Comparison of ENCODE assay signal across 1 cellular context in genomic region chr17:78421534-78422266, GRCh38.
TF ChIP-seq lines count a peak whose summit lies in the region.

No MANE protein-coding gene starts in this region.

TF ChIP-seq in HepG2, 621 proteins besides CTCF, POLR2A, EP300 and RAD21 (continued from another document and continues in another):
- TF ChIP-seq, protein P1, sequence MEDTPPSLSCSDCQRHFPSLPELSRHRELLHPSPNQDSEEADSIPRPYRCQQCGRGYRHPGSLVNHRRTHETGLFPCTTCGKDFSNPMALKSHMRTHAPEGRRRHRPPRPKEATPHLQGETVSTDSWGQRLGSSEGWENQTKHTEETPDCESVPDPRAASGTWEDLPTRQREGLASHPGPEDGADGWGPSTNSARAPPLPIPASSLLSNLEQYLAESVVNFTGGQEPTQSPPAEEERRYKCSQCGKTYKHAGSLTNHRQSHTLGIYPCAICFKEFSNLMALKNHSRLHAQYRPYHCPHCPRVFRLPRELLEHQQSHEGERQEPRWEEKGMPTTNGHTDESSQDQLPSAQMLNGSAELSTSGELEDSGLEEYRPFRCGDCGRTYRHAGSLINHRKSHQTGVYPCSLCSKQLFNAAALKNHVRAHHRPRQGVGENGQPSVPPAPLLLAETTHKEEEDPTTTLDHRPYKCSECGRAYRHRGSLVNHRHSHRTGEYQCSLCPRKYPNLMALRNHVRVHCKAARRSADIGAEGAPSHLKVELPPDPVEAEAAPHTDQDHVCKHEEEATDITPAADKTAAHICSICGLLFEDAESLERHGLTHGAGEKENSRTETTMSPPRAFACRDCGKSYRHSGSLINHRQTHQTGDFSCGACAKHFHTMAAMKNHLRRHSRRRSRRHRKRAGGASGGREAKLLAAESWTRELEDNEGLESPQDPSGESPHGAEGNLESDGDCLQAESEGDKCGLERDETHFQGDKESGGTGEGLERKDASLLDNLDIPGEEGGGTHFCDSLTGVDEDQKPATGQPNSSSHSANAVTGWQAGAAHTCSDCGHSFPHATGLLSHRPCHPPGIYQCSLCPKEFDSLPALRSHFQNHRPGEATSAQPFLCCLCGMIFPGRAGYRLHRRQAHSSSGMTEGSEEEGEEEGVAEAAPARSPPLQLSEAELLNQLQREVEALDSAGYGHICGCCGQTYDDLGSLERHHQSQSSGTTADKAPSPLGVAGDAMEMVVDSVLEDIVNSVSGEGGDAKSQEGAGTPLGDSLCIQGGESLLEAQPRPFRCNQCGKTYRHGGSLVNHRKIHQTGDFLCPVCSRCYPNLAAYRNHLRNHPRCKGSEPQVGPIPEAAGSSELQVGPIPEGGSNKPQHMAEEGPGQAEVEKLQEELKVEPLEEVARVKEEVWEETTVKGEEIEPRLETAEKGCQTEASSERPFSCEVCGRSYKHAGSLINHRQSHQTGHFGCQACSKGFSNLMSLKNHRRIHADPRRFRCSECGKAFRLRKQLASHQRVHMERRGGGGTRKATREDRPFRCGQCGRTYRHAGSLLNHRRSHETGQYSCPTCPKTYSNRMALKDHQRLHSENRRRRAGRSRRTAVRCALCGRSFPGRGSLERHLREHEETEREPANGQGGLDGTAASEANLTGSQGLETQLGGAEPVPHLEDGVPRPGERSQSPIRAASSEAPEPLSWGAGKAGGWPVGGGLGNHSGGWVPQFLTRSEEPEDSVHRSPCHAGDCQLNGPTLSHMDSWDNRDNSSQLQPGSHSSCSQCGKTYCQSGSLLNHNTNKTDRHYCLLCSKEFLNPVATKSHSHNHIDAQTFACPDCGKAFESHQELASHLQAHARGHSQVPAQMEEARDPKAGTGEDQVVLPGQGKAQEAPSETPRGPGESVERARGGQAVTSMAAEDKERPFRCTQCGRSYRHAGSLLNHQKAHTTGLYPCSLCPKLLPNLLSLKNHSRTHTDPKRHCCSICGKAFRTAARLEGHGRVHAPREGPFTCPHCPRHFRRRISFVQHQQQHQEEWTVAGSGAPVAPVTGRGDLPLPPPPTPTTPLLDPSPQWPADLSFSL (CRISPR knock-in tag; IDR thresholded peaks at IDR 0.05) = peak; percentile 72; the same call in 1 of the 2 replicates
- no peak for TF ChIP-seq ARHGAP35 (CRISPR knock-in tag; IDR thresholded peaks at IDR 0.05; ENCODE audit: borderline replicate concordance)
- TF ChIP-seq SNAPC2 (CRISPR knock-in tag; IDR thresholded peaks at IDR 0.05) = no peak
- TF ChIP-seq, protein P2, sequence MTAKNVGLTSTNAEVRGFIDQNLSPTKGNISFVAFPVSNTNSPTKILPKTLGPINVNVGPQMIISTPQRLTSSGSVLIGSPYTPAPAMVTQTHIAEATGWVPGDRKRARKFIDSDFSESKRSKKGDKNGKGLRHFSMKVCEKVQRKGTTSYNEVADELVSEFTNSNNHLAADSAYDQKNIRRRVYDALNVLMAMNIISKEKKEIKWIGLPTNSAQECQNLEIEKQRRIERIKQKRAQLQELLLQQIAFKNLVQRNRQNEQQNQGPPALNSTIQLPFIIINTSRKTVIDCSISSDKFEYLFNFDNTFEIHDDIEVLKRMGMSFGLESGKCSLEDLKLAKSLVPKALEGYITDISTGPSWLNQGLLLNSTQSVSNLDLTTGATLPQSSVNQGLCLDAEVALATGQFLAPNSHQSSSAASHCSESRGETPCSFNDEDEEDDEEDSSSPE (CRISPR knock-in tag; IDR thresholded peaks at IDR 0.05) = peak; percentile 68; the same call in 1 of the 2 replicates
- TF ChIP-seq ZNF878 (CRISPR knock-in tag; IDR thresholded peaks at IDR 0.05) = no peak
- TF ChIP-seq HNRNPLL (IDR thresholded peaks at IDR 0.05; ENCODE audit: low read depth, low read length, poor library complexity, severe bottlenecking) = peak; percentile 75
- TF ChIP-seq GABPA (IDR thresholded peaks at IDR 0.05; ENCODE audit: low read depth, low read length) = no peak
- no peak for TF ChIP-seq GABPA (CRISPR knock-in tag; IDR thresholded peaks at IDR 0.05; ENCODE audit: low read depth)
- TF ChIP-seq ZFP1 (CRISPR knock-in tag; IDR thresholded peaks at IDR 0.05) = peak; percentile 87
- TF ChIP-seq ARID3A (IDR thresholded peaks at IDR 0.05; ENCODE audit: low read depth, low read length) = peak; percentile 87
- peak; percentile 53; the same call in 1 of the 2 replicates for TF ChIP-seq ZBTB21 (CRISPR knock-in tag; IDR thresholded peaks at IDR 0.05)
- TF ChIP-seq TIGD3 (CRISPR knock-in tag; IDR thresholded peaks at IDR 0.05; ENCODE audit: borderline replicate concordance) = no peak
- peak; percentile 99 for TF ChIP-seq FOXA1 (IDR thresholded peaks at IDR 0.05)
- peak; percentile 100 for TF ChIP-seq FOXA1 (CRISPR knock-in tag; IDR thresholded peaks at IDR 0.05)
- TF ChIP-seq TARDBP (CRISPR knock-in tag; IDR thresholded peaks at IDR 0.05) = peak; percentile 98
- peak; percentile 86 for TF ChIP-seq HNF4A (CRISPR knock-in tag; IDR thresholded peaks at IDR 0.05)
- TF ChIP-seq, protein P3, sequence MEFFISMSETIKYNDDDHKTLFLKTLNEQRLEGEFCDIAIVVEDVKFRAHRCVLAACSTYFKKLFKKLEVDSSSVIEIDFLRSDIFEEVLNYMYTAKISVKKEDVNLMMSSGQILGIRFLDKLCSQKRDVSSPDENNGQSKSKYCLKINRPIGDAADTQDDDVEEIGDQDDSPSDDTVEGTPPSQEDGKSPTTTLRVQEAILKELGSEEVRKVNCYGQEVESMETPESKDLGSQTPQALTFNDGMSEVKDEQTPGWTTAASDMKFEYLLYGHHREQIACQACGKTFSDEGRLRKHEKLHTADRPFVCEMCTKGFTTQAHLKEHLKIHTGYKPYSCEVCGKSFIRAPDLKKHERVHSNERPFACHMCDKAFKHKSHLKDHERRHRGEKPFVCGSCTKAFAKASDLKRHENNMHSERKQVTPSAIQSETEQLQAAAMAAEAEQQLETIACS (CRISPR knock-in tag; IDR thresholded peaks at IDR 0.05) = no peak
- peak; percentile 65; the same call in 1 of the 2 replicates for TF ChIP-seq ZBTB7A (CRISPR knock-in tag; IDR thresholded peaks at IDR 0.05)
- TF ChIP-seq CEBPG (CRISPR knock-in tag; IDR thresholded peaks at IDR 0.05) = peak; percentile 98
- peak; percentile 72; the same call in 1 of the 2 replicates for TF ChIP-seq ZMYM2 (CRISPR knock-in tag; IDR thresholded peaks at IDR 0.05)
- TF ChIP-seq, protein P4, sequence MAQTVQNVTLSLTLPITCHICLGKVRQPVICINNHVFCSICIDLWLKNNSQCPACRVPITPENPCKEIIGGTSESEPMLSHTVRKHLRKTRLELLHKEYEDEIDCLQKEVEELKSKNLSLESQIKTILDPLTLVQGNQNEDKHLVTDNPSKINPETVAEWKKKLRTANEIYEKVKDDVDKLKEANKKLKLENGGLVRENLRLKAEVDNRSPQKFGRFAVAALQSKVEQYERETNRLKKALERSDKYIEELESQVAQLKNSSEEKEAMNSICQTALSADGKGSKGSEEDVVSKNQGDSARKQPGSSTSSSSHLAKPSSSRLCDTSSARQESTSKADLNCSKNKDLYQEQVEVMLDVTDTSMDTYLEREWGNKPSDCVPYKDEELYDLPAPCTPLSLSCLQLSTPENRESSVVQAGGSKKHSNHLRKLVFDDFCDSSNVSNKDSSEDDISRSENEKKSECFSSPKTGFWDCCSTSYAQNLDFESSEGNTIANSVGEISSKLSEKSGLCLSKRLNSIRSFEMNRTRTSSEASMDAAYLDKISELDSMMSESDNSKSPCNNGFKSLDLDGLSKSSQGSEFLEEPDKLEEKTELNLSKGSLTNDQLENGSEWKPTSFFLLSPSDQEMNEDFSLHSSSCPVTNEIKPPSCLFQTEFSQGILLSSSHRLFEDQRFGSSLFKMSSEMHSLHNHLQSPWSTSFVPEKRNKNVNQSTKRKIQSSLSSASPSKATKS (CRISPR knock-in tag; IDR thresholded peaks at IDR 0.05) = peak; percentile 88; the same call in 1 of the 2 replicates
- no peak for TF ChIP-seq ZNF260 (CRISPR knock-in tag; IDR thresholded peaks at IDR 0.05; ENCODE audit: borderline replicate concordance, low read depth)
- peak; percentile 91 for TF ChIP-seq ZSCAN25 (CRISPR knock-in tag; IDR thresholded peaks at IDR 0.05)
- TF ChIP-seq, protein P5, sequence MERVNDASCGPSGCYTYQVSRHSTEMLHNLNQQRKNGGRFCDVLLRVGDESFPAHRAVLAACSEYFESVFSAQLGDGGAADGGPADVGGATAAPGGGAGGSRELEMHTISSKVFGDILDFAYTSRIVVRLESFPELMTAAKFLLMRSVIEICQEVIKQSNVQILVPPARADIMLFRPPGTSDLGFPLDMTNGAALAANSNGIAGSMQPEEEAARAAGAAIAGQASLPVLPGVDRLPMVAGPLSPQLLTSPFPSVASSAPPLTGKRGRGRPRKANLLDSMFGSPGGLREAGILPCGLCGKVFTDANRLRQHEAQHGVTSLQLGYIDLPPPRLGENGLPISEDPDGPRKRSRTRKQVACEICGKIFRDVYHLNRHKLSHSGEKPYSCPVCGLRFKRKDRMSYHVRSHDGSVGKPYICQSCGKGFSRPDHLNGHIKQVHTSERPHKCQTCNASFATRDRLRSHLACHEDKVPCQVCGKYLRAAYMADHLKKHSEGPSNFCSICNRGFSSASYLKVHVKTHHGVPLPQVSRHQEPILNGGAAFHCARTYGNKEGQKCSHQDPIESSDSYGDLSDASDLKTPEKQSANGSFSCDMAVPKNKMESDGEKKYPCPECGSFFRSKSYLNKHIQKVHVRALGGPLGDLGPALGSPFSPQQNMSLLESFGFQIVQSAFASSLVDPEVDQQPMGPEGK (CRISPR knock-in tag; IDR thresholded peaks at IDR 0.05) = peak; percentile 97
- TF ChIP-seq NR2F6 (IDR thresholded peaks at IDR 0.05) = peak; percentile 98
- TF ChIP-seq NR2F6 (CRISPR knock-in tag; IDR thresholded peaks at IDR 0.05) = peak; percentile 96
- TF ChIP-seq EED (CRISPR knock-in tag; IDR thresholded peaks at IDR 0.05) = peak; percentile 81
- TF ChIP-seq GPBP1L1 (CRISPR knock-in tag; IDR thresholded peaks at IDR 0.05) = no peak
- no peak for TF ChIP-seq SP4 (CRISPR knock-in tag; IDR thresholded peaks at IDR 0.05)
- 0 out of 2 replicates have a peak, but pooled peaks have one; percentile 58 for TF ChIP-seq KLF13 (CRISPR knock-in tag; IDR thresholded peaks at IDR 0.05)
- TF ChIP-seq ZNF782 (CRISPR knock-in tag; IDR thresholded peaks at IDR 0.05; ENCODE audit: borderline replicate concordance) = peak; percentile 85; the same call in 1 of the 2 replicates
- no peak for TF ChIP-seq ZFP62 (CRISPR knock-in tag; IDR thresholded peaks at IDR 0.05)
- peak; percentile 71 for TF ChIP-seq ZMYM3 (CRISPR knock-in tag; IDR thresholded peaks at IDR 0.05)
- TF ChIP-seq ISX (CRISPR knock-in tag; conservative IDR thresholded peaks at IDR 0.05) = no peak
- TF ChIP-seq MTF1 (CRISPR knock-in tag; IDR thresholded peaks at IDR 0.05) = no peak
- no peak for TF ChIP-seq NFE2L1 (CRISPR knock-in tag; IDR thresholded peaks at IDR 0.05; ENCODE audit: borderline replicate concordance)
- TF ChIP-seq ZNF292 (CRISPR knock-in tag; IDR thresholded peaks at IDR 0.05; ENCODE audit: borderline replicate concordance, low read depth) = 0 out of 2 replicates have a peak, but pooled peaks have one; percentile 79
